In genomic region chr6:136030131-136030530, GRCh38 we compare ENCODE assay signal across 23 cellular contexts.
DNase-seq lines count a peak whose midpoint lies in the region; TF ChIP-seq lines count a peak whose summit lies in the region.
"Had no signal": no experiment of that assay in that cellular context is flagged by ENCODE, and none has a peak within 500 bp of the region (broad histone marks: within the 10 kb centered on the region; RNA-seq: fewer than 3 reads in every experiment).

No MANE protein-coding gene starts in this region.

- DNase-seq in BJ (ENCODE audit: low read depth) (peak; percentile 50), SK-N-MC (ENCODE audit: low read depth, low spot score) (no peak), fibroblast of gingiva (ENCODE audit: low read depth) (peak; percentile 84), spleen (no peak), NCI-H2029 (lab: John Stamatoyannopoulos, UW) (no peak), NCI-H748 treated with DMSO at 0.1 percent for 48 hours (lab: John Stamatoyannopoulos, UW) (no peak)
- no peak for DNase-seq in stimulated activated CD4-positive, alpha-beta T cell treated with anti-CD3 and anti-CD28 coated beads, Interleukin-2, amount 100 ng/mL, for 24 hours
- DNase-seq: C1 segment of cervical spinal cord; Calu3; CD8-positive, alpha-beta T cell; DMS53; EL; GF-D8; H9; KG1; NCI-H1105; NCI-H146; NCI-H2029 treated with DMSO at 0.1 percent for 48 hours; NCI-H345; NCI-H524; NCI-H82; Peyer's patch had no signal

- CTCF ChIA-PET in BJ (lab: Yijun Ruan, JAX): no interaction called here

- POLR2A ChIA-PET in BJ (lab: Charles Lee): no interaction called here

- H3K9me3 ChIP-seq in SK-N-MC (ENCODE audit: low read depth, low read length) (no peaks in the 10 kb centered on the region), spleen (no peaks in the 10 kb centered on the region)
- H3K9me3 ChIP-seq: A549, Peyer's patch had no signal

- TF ChIP-seq CTCF in BJ (IDR thresholded peaks at IDR 0.05; ENCODE audit: insufficient read depth, low read depth, low read length) (no peak), spleen (IDR thresholded peaks at IDR 0.05 in 8 of 11, conservative IDR thresholded peaks at IDR 0.05 in 3 of 11) (no peak)

- no peaks in the 10 kb centered on the region for H3K27me3 ChIP-seq in BJ (ENCODE audit: control insufficient read depth, insufficient read depth, low read length)
- no peaks in the 10 kb centered on the region for H3K27me3 ChIP-seq in spleen (replicated peaks in 1 of 7)
- H3K27me3 ChIP-seq: Peyer's patch had no signal

- H3K4me1 ChIP-seq in spleen: peaks cover 0 to 2% (median 0%) of the 10 kb centered on the region in 6 donors
- H3K4me1 ChIP-seq: Peyer's patch had no signal

- intact Hi-C loops in spleen (cut with DNase I; ENCODE audit: low total_unique reads): no loop called here

- H3K4me3 ChIP-seq in BJ (ENCODE audit: low read depth, low read length) (no peak overlapping the region), SK-N-MC (no peak overlapping the region), spleen (no peak overlapping the region)
- H3K4me3 ChIP-seq: A549, Peyer's patch had no signal

- TF ChIP-seq POLR2A in spleen (IDR thresholded peaks at IDR 0.05): no peak

- H3K27ac ChIP-seq in SK-N-MC (0 out of 2 replicates have a peak overlapping the region, but pooled peaks have one; percentile 23), spleen (no peak overlapping the region)
- H3K27ac ChIP-seq: Peyer's patch had no signal

- H3K9ac ChIP-seq in SK-N-MC (ENCODE audit: insufficient read length): no peak overlapping the region

- H3K36me3 ChIP-seq in BJ (ENCODE audit: control insufficient read depth, insufficient read depth, low read length): no peaks in the 10 kb centered on the region
- H3K36me3 ChIP-seq in SK-N-MC (ENCODE audit: insufficient read depth, low read length): no peaks in the 10 kb centered on the region
- no peaks in the 10 kb centered on the region for H3K36me3 ChIP-seq in spleen
- H3K36me3 ChIP-seq: Peyer's patch had no signal

- 79 to 95% (median 88%) methylated on average over 3 of the region's 3 CpGs for WGBS in spleen, 5 donors

Comparison
In these comparisons a context has a peak if more than half of its experiments do, and no peak if none do; other contexts are left out.
1. DNase-seq: peak in BJ (single experiment) and fibroblast of gingiva (single experiment); none in SK-N-MC (single experiment), spleen (single experiment), NCI-H2029 (single experiment), NCI-H748 treated with DMSO at 0.1 percent for 48 hours (single experiment) and stimulated activated CD4-positive, alpha-beta T cell treated with anti-CD3 and anti-CD28 coated beads, Interleukin-2, amount 100 ng/mL, for 24 hours (0 of 2).